ENCODE assay signal across 1 cellular context in genomic region chr10:126646101-126646500, GRCh38.
TF ChIP-seq lines count a peak whose summit lies in the region.

No MANE protein-coding gene starts in this region.

TF ChIP-seq in GM23338, 12 proteins besides CTCF, POLR2A, EP300 and RAD21 (continued from another document):
- TF ChIP-seq, protein P1, sequence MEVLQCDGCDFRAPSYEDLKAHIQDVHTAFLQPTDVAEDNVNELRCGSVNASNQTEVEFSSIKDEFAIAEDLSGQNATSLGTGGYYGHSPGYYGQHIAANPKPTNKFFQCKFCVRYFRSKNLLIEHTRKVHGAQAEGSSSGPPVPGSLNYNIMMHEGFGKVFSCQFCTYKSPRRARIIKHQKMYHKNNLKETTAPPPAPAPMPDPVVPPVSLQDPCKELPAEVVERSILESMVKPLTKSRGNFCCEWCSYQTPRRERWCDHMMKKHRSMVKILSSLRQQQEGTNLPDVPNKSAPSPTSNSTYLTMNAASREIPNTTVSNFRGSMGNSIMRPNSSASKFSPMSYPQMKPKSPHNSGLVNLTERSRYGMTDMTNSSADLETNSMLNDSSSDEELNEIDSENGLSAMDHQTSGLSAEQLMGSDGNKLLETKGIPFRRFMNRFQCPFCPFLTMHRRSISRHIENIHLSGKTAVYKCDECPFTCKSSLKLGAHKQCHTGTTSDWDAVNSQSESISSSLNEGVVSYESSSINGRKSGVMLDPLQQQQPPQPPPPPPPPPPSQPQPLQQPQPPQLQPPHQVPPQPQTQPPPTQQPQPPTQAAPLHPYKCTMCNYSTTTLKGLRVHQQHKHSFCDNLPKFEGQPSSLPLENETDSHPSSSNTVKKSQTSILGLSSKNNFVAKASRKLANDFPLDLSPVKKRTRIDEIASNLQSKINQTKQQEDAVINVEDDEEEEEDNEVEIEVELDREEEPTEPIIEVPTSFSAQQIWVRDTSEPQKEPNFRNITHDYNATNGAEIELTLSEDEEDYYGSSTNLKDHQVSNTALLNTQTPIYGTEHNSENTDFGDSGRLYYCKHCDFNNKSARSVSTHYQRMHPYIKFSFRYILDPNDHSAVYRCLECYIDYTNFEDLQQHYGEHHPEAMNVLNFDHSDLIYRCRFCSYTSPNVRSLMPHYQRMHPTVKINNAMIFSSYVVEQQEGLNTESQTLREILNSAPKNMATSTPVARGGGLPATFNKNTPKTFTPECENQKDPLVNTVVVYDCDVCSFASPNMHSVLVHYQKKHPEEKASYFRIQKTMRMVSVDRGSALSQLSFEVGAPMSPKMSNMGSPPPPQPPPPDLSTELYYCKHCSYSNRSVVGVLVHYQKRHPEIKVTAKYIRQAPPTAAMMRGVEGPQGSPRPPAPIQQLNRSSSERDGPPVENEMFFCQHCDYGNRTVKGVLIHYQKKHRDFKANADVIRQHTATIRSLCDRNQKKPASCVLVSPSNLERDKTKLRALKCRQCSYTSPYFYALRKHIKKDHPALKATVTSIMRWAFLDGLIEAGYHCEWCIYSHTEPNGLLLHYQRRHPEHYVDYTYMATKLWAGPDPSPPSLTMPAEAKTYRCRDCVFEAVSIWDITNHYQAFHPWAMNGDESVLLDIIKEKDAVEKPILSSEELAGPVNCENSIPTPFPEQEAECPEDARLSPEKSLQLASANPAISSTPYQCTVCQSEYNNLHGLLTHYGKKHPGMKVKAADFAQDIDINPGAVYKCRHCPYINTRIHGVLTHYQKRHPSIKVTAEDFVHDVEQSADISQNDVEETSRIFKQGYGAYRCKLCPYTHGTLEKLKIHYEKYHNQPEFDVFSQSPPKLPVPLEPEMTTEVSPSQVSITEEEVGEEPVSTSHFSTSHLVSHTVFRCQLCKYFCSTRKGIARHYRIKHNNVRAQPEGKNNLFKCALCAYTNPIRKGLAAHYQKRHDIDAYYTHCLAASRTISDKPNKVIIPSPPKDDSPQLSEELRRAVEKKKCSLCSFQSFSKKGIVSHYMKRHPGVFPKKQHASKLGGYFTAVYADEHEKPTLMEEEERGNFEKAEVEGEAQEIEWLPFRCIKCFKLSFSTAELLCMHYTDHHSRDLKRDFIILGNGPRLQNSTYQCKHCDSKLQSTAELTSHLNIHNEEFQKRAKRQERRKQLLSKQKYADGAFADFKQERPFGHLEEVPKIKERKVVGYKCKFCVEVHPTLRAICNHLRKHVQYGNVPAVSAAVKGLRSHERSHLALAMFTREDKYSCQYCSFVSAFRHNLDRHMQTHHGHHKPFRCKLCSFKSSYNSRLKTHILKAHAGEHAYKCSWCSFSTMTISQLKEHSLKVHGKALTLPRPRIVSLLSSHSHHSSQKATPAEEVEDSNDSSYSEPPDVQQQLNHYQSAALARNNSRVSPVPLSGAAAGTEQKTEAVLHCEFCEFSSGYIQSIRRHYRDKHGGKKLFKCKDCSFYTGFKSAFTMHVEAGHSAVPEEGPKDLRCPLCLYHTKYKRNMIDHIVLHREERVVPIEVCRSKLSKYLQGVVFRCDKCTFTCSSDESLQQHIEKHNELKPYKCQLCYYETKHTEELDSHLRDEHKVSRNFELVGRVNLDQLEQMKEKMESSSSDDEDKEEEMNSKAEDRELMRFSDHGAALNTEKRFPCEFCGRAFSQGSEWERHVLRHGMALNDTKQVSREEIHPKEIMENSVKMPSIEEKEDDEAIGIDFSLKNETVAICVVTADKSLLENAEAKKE (CRISPR knock-in tag; IDR thresholded peaks at IDR 0.05), result no peak
- TF ChIP-seq ZNF114 (CRISPR knock-in tag; IDR thresholded peaks at IDR 0.05) (no peak), EZH2 (IDR thresholded peaks at IDR 0.05; ENCODE audit: low read depth, unreplicated experiment) (no peak), JUNB (IDR thresholded peaks at IDR 0.05; ENCODE audit: unreplicated experiment) (no peak), NANOG (IDR thresholded peaks at IDR 0.05; ENCODE audit: borderline replicate concordance) (no peak)
